35 cellular contexts compared by ENCODE assay signal in genomic region chr19:46240693-46241092, GRCh38. TPM values are rescaled to one million over a fixed set of nuclear protein-coding genes. Genes with fewer than 3 reads are reported as not detected.
"Had no signal": no experiment of that assay in that cellular context is flagged by ENCODE, and none has a peak within 500 bp of the region (broad histone marks: within the 10 kb centered on the region; RNA-seq: fewer than 3 reads in every experiment).

No MANE protein-coding gene starts in this region.

- H3K36me3 Mint-ChIP-seq: activated naive CD8-positive, alpha-beta T cell treated with anti-CD3 and anti-CD28 coated beads for 36 hours had no signal

- H3K36me3 ChIP-seq: brain microvascular endothelial cell, WERI-Rb-1 had no signal

- DNase-seq: activated CD4-positive, alpha-beta T cell treated with anti-CD3 and anti-CD28 coated beads, Interleukin-2, amount 10 ng/mL, durations not matched to agents 24 days and 14 days; activated CD4-positive, alpha-beta T cell treated with anti-CD3 and anti-CD28 coated beads, Interleukin-2, amount 50 U/mL, for 4 hours; activated CD8-positive, alpha-beta T cell treated with anti-CD3 and anti-CD28 coated beads for 36 hours; activated effector memory CD4-positive, alpha-beta T cell treated with anti-CD3 and anti-CD28 coated beads, Interleukin-2, amount 50 U/mL, for 16 hours; activated naive CD4-positive, alpha-beta T cell; activated naive CD4-positive, alpha-beta T cell treated with anti-CD3 and anti-CD28 coated beads, Interleukin-2, amount 50 U/mL, for 16 hours; activated naive CD8-positive, alpha-beta T cell treated with anti-CD3 and anti-CD28 coated beads for 36 hours; activated T-cell treated with anti-CD3 and anti-CD28 coated beads, Interleukin-2, amount 50 U/mL, for 1 hour; activated T-cell treated with anti-CD3 and anti-CD28 coated beads, Interleukin-2, amount 50 U/mL, for 72 hours; amniotic stem cell; aorta; brain microvascular endothelial cell; central memory CD4-positive, alpha-beta T cell; Kasumi-1; MM.1S; MV-4-11; NCI-H1092; NCI-H1436 treated with DMSO at 0.1 percent for 48 hours; NCI-H187 treated with DMSO at 0.1 percent for 48 hours; NCI-H2081; NCI-H2171 treated with DMSO at 0.1 percent for 48 hours; NCI-H2227 treated with DMSO at 0.1 percent for 48 hours; NCI-H446; NCI-H510A treated with DMSO at 0.1 percent for 48 hours; NCI-H526 treated with DMSO at 0.1 percent for 48 hours; PC-3; Right ventricle myocardium superior; SW 1271; T-helper 1 cell; T-helper 2 cell; T-helper 9 cell; WERI-Rb-1 had no signal

- ATAC-seq: activated CD8-positive, alpha-beta T cell treated with anti-CD3 and anti-CD28 coated beads for 36 hours; activated T-cell treated with anti-CD3 and anti-CD28 coated beads, Interleukin-2, amount 50 U/mL, for 72 hours; activated T-helper 17 cell treated with anti-CD3 and anti-CD28 coated beads, Interleukin-2, amount 50 U/mL, for 72 hours; PC-3 had no signal

- H3K4me3 Mint-ChIP-seq: activated CD4-positive, alpha-beta T cell treated with anti-CD3 and anti-CD28 coated beads, Interleukin-2, amount 10 ng/mL, durations not matched to agents 24 days and 14 days; activated CD8-positive, alpha-beta T cell treated with anti-CD3 and anti-CD28 coated beads for 36 hours; activated naive CD8-positive, alpha-beta T cell treated with anti-CD3 and anti-CD28 coated beads for 36 hours; activated T-cell treated with anti-CD3 and anti-CD28 coated beads, Interleukin-2, amount 50 U/mL, for 72 hours; activated T-helper 17 cell treated with anti-CD3 and anti-CD28 coated beads, Interleukin-2, amount 50 U/mL, for 72 hours had no signal

- H3K9me3 Mint-ChIP-seq: activated CD4-positive, alpha-beta T cell treated with anti-CD3 and anti-CD28 coated beads, Interleukin-2, amount 10 ng/mL, durations not matched to agents 24 days and 14 days; activated CD8-positive, alpha-beta T cell treated with anti-CD3 and anti-CD28 coated beads for 36 hours; activated naive CD8-positive, alpha-beta T cell treated with anti-CD3 and anti-CD28 coated beads for 36 hours; activated T-cell treated with anti-CD3 and anti-CD28 coated beads, Interleukin-2, amount 50 U/mL, for 72 hours; activated T-helper 17 cell treated with anti-CD3 and anti-CD28 coated beads, Interleukin-2, amount 50 U/mL, for 72 hours had no signal

- H3K4me1 Mint-ChIP-seq: activated CD4-positive, alpha-beta T cell treated with anti-CD3 and anti-CD28 coated beads, Interleukin-2, amount 10 ng/mL, durations not matched to agents 24 days and 14 days; activated naive CD8-positive, alpha-beta T cell treated with anti-CD3 and anti-CD28 coated beads for 36 hours; activated T-helper 17 cell treated with anti-CD3 and anti-CD28 coated beads, Interleukin-2, amount 50 U/mL, for 72 hours had no signal

- H3K27ac ChIP-seq: brain microvascular endothelial cell, WERI-Rb-1 had no signal

- H3K27ac Mint-ChIP-seq: activated CD4-positive, alpha-beta T cell treated with anti-CD3 and anti-CD28 coated beads, Interleukin-2, amount 10 ng/mL, durations not matched to agents 24 days and 14 days; activated CD8-positive, alpha-beta T cell treated with anti-CD3 and anti-CD28 coated beads for 36 hours; activated naive CD8-positive, alpha-beta T cell treated with anti-CD3 and anti-CD28 coated beads for 36 hours; activated T-cell treated with anti-CD3 and anti-CD28 coated beads, Interleukin-2, amount 50 U/mL, for 72 hours; activated T-helper 17 cell treated with anti-CD3 and anti-CD28 coated beads, Interleukin-2, amount 50 U/mL, for 72 hours had no signal

RNA-seq across cellular contexts. Expression of gene IGFL1, which starts 11.2 kb away (rescaled TPM):
- total RNA-seq: activated CD4-positive, alpha-beta T cell treated with anti-CD3 and anti-CD28 coated beads, Interleukin-2, amount 10 ng/mL, durations not matched to agents 24 days and 14 days; activated CD8-positive, alpha-beta memory T cell treated with anti-CD3 and anti-CD28 coated beads for 36 hours; activated CD8-positive, alpha-beta T cell treated with anti-CD3 and anti-CD28 coated beads for 36 hours; activated naive CD8-positive, alpha-beta T cell treated with anti-CD3 and anti-CD28 coated beads for 36 hours; activated T-cell treated with anti-CD3 and anti-CD28 coated beads, Interleukin-2, amount 50 U/mL, for 72 hours; activated T-helper 17 cell treated with anti-CD3 and anti-CD28 coated beads, Interleukin-2, amount 50 U/mL, for 72 hours; aorta; cerebellum; Right ventricle myocardium superior had no signal
- polyA plus RNA-seq: aorta had no signal

RNA-seq across cellular contexts. Expression of gene HIF3A, which starts 56.1 kb away (rescaled TPM):
- total RNA-seq: activated CD4-positive, alpha-beta T cell treated with anti-CD3 and anti-CD28 coated beads, Interleukin-2, amount 10 ng/mL, durations not matched to agents 24 days and 14 days; activated CD8-positive, alpha-beta memory T cell treated with anti-CD3 and anti-CD28 coated beads for 36 hours; activated CD8-positive, alpha-beta T cell treated with anti-CD3 and anti-CD28 coated beads for 36 hours; activated naive CD8-positive, alpha-beta T cell treated with anti-CD3 and anti-CD28 coated beads for 36 hours; activated T-cell treated with anti-CD3 and anti-CD28 coated beads, Interleukin-2, amount 50 U/mL, for 72 hours; activated T-helper 17 cell treated with anti-CD3 and anti-CD28 coated beads, Interleukin-2, amount 50 U/mL, for 72 hours; PC-3 had no signal
